ENCODE assay signal across 20 cellular contexts in the genomic region with DNA sequence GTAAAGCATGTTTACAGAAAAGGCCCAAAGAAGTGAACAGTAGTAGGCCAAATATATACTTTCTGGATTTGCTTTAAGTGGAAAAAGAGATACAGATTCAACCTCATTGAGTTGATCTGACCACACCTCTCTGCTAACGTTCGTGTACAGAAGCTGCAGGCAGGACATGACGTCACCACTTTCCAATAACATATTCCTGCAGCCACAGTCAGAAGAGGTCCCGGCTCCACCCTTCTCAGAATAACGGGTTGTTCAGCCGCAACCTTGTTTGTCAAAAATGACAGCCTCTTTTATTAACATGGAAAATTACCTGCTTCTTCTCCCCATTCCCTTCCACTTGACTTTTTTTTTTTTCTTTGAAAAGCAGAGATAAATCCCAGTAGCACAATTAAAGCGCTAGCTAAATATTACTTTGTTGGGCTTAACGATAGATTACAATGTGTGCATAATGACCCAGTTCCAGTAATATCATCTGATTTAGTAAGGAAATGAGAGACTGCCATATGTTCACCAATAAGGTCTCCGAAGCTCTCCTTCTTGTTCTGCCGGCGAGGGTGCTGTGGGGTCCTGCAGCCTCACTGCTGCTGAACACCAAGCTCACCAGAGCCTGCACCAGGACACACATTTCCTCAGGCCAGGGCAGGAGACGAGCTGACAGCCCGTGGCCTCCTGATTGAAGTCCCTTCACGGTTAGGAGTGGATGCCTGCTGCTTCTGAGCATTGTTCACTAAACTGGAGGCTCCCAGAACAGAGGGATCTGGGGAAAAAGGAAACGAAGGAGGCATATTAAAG.
DNase-seq lines count a peak whose midpoint lies in the region; ATAC-seq and TF ChIP-seq lines count a peak whose summit lies in the region.
"Had no signal": no experiment of that assay in that cellular context is flagged by ENCODE, and none has a peak within 500 bp of the region (broad histone marks: within the 10 kb centered on the region; RNA-seq: fewer than 3 reads in every experiment).

No MANE protein-coding gene starts in this region.

- H3K4me2 ChIP-seq in neural progenitor cell, result no peak overlapping the region
- H3K4me2 ChIP-seq: smooth muscle cell had no signal

- H3K27me3 ChIP-seq in neural progenitor cell, result no peaks in the 10 kb centered on the region
- H3K27me3 ChIP-seq: brain microvascular endothelial cell, suprapubic skin had no signal

- H3K4me1 Mint-ChIP-seq in neural progenitor cell, result peaks cover 36% of the 10 kb centered on the region
- no peaks in the 10 kb centered on the region for H3K4me1 Mint-ChIP-seq in effector memory CD8-positive, alpha-beta T cell (ENCODE audit: low read depth in 2 of 2)
- H3K4me1 Mint-ChIP-seq: stimulated activated memory B cell treated with anti-CD40 and anti-IgM and Interleukin-4, amounts not matched to agents 10 μg/mL and 1 μg/mL and 100 μg/mL, for 72 hours; WTC11 had no signal

- peak overlapping the region; percentile 34 for H2AFZ ChIP-seq in neural progenitor cell (replicated peaks)

- no peak overlapping the region for H3K4me3 Mint-ChIP-seq in neural progenitor cell
- H3K4me3 Mint-ChIP-seq in effector memory CD8-positive, alpha-beta T cell, result no peak overlapping the region
- H3K4me3 Mint-ChIP-seq: stimulated activated memory B cell treated with anti-CD40 and anti-IgM and Interleukin-4, amounts not matched to agents 10 μg/mL and 1 μg/mL and 100 μg/mL, for 72 hours; WTC11 had no signal

- no peaks in the 10 kb centered on the region for H3K9me3 ChIP-seq in neural progenitor cell (ENCODE audit: low read depth)
- H3K9me3 ChIP-seq: suprapubic skin had no signal

- H3F3A ChIP-seq in neural progenitor cell (ENCODE audit: low read depth), result no peaks in the 10 kb centered on the region

- no peak overlapping the region for H3K27ac ChIP-seq in neural progenitor cell
- H3K27ac ChIP-seq: brain microvascular endothelial cell, SK-N-MC, suprapubic skin had no signal

- no peak for TF ChIP-seq CTCF in neural progenitor cell (IDR thresholded peaks at IDR 0.05)

- no peak overlapping the region for H3K9ac ChIP-seq in neural progenitor cell

- DNase-seq in Daoy (ENCODE audit: low read depth) (peak; percentile 70), NCI-H1417 treated with DMSO at 0.1 percent for 48 hours (lab: John Stamatoyannopoulos, UW) (peak; percentile 51), NCI-H748 (lab: John Stamatoyannopoulos, UW; ENCODE audit: unreplicated experiment) (peak; percentile 91), neural progenitor cell (ENCODE audit: low spot score) (peak; percentile 18), NCI-H1436 (lab: John Stamatoyannopoulos, UW) (no peak)
- DNase-seq in effector memory CD8-positive, alpha-beta T cell, result no peak
- DNase-seq: activated CD4-positive, alpha-beta T cell treated with anti-CD3 and anti-CD28 coated beads, Interleukin-2, amount 50 U/mL, for 48 hours; activated effector memory CD4-positive, alpha-beta T cell treated with anti-CD3 and anti-CD28 coated beads, Interleukin-2, amount 50 U/mL, for 16 hours; brain microvascular endothelial cell; glutamatergic neuron; IMR-90; kidney glomerular epithelial cell; NCI-H2107; nucleus accumbens had no signal

- peaks cover 18% of the 10 kb centered on the region for H3K4me1 ChIP-seq in neural progenitor cell
- H3K4me1 ChIP-seq: suprapubic skin had no signal

- H3K36me3 Mint-ChIP-seq in neural progenitor cell, result no peaks in the 10 kb centered on the region
- no peaks in the 10 kb centered on the region for H3K36me3 Mint-ChIP-seq in effector memory CD8-positive, alpha-beta T cell (ENCODE audit: insufficient read depth)
- H3K36me3 Mint-ChIP-seq: stimulated activated memory B cell treated with anti-CD40 and anti-IgM and Interleukin-4, amounts not matched to agents 10 μg/mL and 1 μg/mL and 100 μg/mL, for 72 hours had no signal

- no peak overlapping the region for H3K4me3 ChIP-seq in neural progenitor cell
- H3K4me3 ChIP-seq: SK-N-MC, smooth muscle cell, suprapubic skin had no signal

- H3K9me3 Mint-ChIP-seq in neural progenitor cell, result no peaks in the 10 kb centered on the region
- H3K9me3 Mint-ChIP-seq in effector memory CD8-positive, alpha-beta T cell, result no peaks in the 10 kb centered on the region

- ATAC-seq in effector memory CD8-positive, alpha-beta T cell (replicated peaks), result no peak
- ATAC-seq in HG03565 (IDR thresholded peaks at IDR 0.05; ENCODE audit: unreplicated experiment), result no peak
- ATAC-seq: stimulated activated memory B cell treated with anti-CD40 and anti-IgM and Interleukin-4, amounts not matched to agents 10 μg/mL and 1 μg/mL and 100 μg/mL, for 72 hours; WTC11 had no signal

- H3K27me3 Mint-ChIP-seq in neural progenitor cell (ENCODE audit: insufficient read depth, low read depth), result peaks cover 4% of the 10 kb centered on the region
- H3K27me3 Mint-ChIP-seq in effector memory CD8-positive, alpha-beta T cell, result peaks cover 7 to 38% of the 10 kb centered on the region in 2 donors
- H3K27me3 Mint-ChIP-seq: stimulated activated memory B cell treated with anti-CD40 and anti-IgM and Interleukin-4, amounts not matched to agents 10 μg/mL and 1 μg/mL and 100 μg/mL, for 72 hours had no signal

- no peaks in the 10 kb centered on the region for H3K36me3 ChIP-seq in neural progenitor cell
- H3K36me3 ChIP-seq: brain microvascular endothelial cell, suprapubic skin had no signal

- peak overlapping the region; percentile 76 for H3K27ac Mint-ChIP-seq in neural progenitor cell
- no peak overlapping the region for H3K27ac Mint-ChIP-seq in effector memory CD8-positive, alpha-beta T cell
- H3K27ac Mint-ChIP-seq: stimulated activated memory B cell treated with anti-CD40 and anti-IgM and Interleukin-4, amounts not matched to agents 10 μg/mL and 1 μg/mL and 100 μg/mL, for 72 hours; WTC11 had no signal

- H3K79me2 ChIP-seq in neural progenitor cell (ENCODE audit: low read depth), result no peaks in the 10 kb centered on the region

- H4K20me1 ChIP-seq in neural progenitor cell (ENCODE audit: low read depth), result no peaks in the 10 kb centered on the region

Comparison
In these comparisons a context has a peak if more than half of its experiments do, and no peak if none do; other contexts are left out.
1. DNase-seq: peak in Daoy (single experiment), NCI-H1417 treated with DMSO at 0.1 percent for 48 hours (single experiment), NCI-H748 (single experiment) and neural progenitor cell (single experiment); none in NCI-H1436 (single experiment) and effector memory CD8-positive, alpha-beta T cell (0 of 3).